In genomic region chr5:173618927-173619519, GRCh38 we compare ENCODE assay signal across 8 cellular contexts. TPM values are rescaled to one million over a fixed set of nuclear protein-coding genes. Genes with fewer than 3 reads are reported as not detected.
A peak's percentile ranks its signal among the peaks of the same experiment; 100 is the strongest.
DNase-seq lines count a peak whose midpoint lies in the region; ATAC-seq, FAIRE-seq and TF ChIP-seq lines count a peak whose summit lies in the region.

No MANE protein-coding gene starts in this region.

- no peaks in the 10 kb centered on the region for H3K36me3 ChIP-seq in esophagus squamous epithelium

- no peak for ATAC-seq in GM19023 (IDR thresholded peaks at IDR 0.05; ENCODE audit: unreplicated experiment)
- no peak for ATAC-seq in stimulated activated effector memory CD8-positive, alpha-beta T cell treated with anti-CD3 and anti-CD28 coated beads, Interleukin-12 subunit alpha, Interleukin-12 subunit beta, amount 100 ng/mL, for 72 hours

- intact Hi-C loops in esophagus squamous epithelium (cut with DNase I) = loop anchor here (2.0 to 5.0 kb wide), 2 partner anchors 352 to 693 kb away; no protein-coding TSS in a partner anchor

- H3K9me3 Mint-ChIP-seq in osteocyte (ENCODE audit: unreplicated experiment) = no peaks in the 10 kb centered on the region
- H3K9me3 Mint-ChIP-seq in stimulated activated effector memory CD8-positive, alpha-beta T cell treated with anti-CD3 and anti-CD28 coated beads, Interleukin-12 subunit alpha, Interleukin-12 subunit beta, amount 100 ng/mL, for 72 hours = no peaks in the 10 kb centered on the region

- FAIRE-seq in GM19239 (lab: Jason Lieb, UNC) = peak; percentile 84

- no peak overlapping the region for H3K4me3 Mint-ChIP-seq in osteocyte (ENCODE audit: unreplicated experiment)
- H3K4me3 Mint-ChIP-seq in stimulated activated effector memory CD8-positive, alpha-beta T cell treated with anti-CD3 and anti-CD28 coated beads, Interleukin-12 subunit alpha, Interleukin-12 subunit beta, amount 100 ng/mL, for 72 hours = no peak overlapping the region

- no peak overlapping the region for H3K4me3 ChIP-seq in esophagus squamous epithelium

- H3K4me1 Mint-ChIP-seq in osteocyte (ENCODE audit: unreplicated experiment) = peaks cover 27% of the 10 kb centered on the region
- peaks cover 18% of the 10 kb centered on the region for H3K4me1 Mint-ChIP-seq in stimulated activated effector memory CD8-positive, alpha-beta T cell treated with anti-CD3 and anti-CD28 coated beads, Interleukin-12 subunit alpha, Interleukin-12 subunit beta, amount 100 ng/mL, for 72 hours

- H3K27ac ChIP-seq in C4-2B = no peak overlapping the region
- H3K27ac ChIP-seq in esophagus squamous epithelium = no peak overlapping the region

- DNase-seq in GM19239 (ENCODE audit: insufficient read length, low spot score) (peak; percentile 40), NCI-H345 (lab: John Stamatoyannopoulos, UW) (peak; percentile 69), esophagus squamous epithelium (lab: John Stamatoyannopoulos, UW) (no peak), osteocyte (ENCODE audit: extremely low spot score, unreplicated experiment) (no peak)
- peak; percentile 18 to 35 for DNase-seq in activated CD4-positive, alpha-beta T cell treated with anti-CD3 and anti-CD28 coated beads, Interleukin-2, amount 50 U/mL, for 48 hours
- DNase-seq in stimulated activated effector memory CD8-positive, alpha-beta T cell treated with anti-CD3 and anti-CD28 coated beads, Interleukin-12 subunit alpha, Interleukin-12 subunit beta, amount 100 ng/mL, for 72 hours (ENCODE audit: low spot score in 2 of 2) = no peak

- no peak for TF ChIP-seq POLR2A in esophagus squamous epithelium (IDR thresholded peaks at IDR 0.05)

- H3K36me3 Mint-ChIP-seq in osteocyte (ENCODE audit: unreplicated experiment) = no peaks in the 10 kb centered on the region
- peaks cover 2% of the 10 kb centered on the region for H3K36me3 Mint-ChIP-seq in stimulated activated effector memory CD8-positive, alpha-beta T cell treated with anti-CD3 and anti-CD28 coated beads, Interleukin-12 subunit alpha, Interleukin-12 subunit beta, amount 100 ng/mL, for 72 hours

- TF ChIP-seq CTCF in C4-2B (conservative IDR thresholded peaks at IDR 0.05) (peak; percentile 81), esophagus squamous epithelium (IDR thresholded peaks at IDR 0.05) (peak in 5 of 6 experiments; percentile 65 to 86 (median 74)), osteocyte (IDR thresholded peaks at IDR 0.05) (peak; percentile 84)

- H3K27me3 Mint-ChIP-seq in osteocyte (ENCODE audit: unreplicated experiment) = no peaks in the 10 kb centered on the region

- H3K27ac Mint-ChIP-seq in osteocyte (ENCODE audit: unreplicated experiment) = no peak overlapping the region
- H3K27ac Mint-ChIP-seq in stimulated activated effector memory CD8-positive, alpha-beta T cell treated with anti-CD3 and anti-CD28 coated beads, Interleukin-12 subunit alpha, Interleukin-12 subunit beta, amount 100 ng/mL, for 72 hours = no peak overlapping the region

- H3K27me3 ChIP-seq in esophagus squamous epithelium = no peaks in the 10 kb centered on the region

- no peaks in the 10 kb centered on the region for H3K9me3 ChIP-seq in esophagus squamous epithelium

- 9 to 14% methylated on average over 7 of the region's 7 CpGs for WGBS in esophagus squamous epithelium, 2 donors

- H3K4me1 ChIP-seq in esophagus squamous epithelium = peaks cover 11 to 28% (median 15%) of the 10 kb centered on the region in 3 donors

RNA-seq across cellular contexts. Expression of gene BOD1, which starts 2.6 kb away (rescaled TPM):
- total RNA-seq in esophagus squamous epithelium (10 to 100 TPM; 13.8 to 43.1 (median 20.2) TPM), osteocyte (64.6 and 70.7 TPM in 2 replicates)

Comparison
In these comparisons a context has a peak if more than half of its experiments do, and no peak if none do; other contexts are left out.
1. DNase-seq: peak in GM19239 (single experiment), NCI-H345 (single experiment) and activated CD4-positive, alpha-beta T cell treated with anti-CD3 and anti-CD28 coated beads, Interleukin-2, amount 50 U/mL, for 48 hours (2 of 2); none in esophagus squamous epithelium (single experiment), osteocyte (single experiment) and stimulated activated effector memory CD8-positive, alpha-beta T cell treated with anti-CD3 and anti-CD28 coated beads, Interleukin-12 subunit alpha, Interleukin-12 subunit beta, amount 100 ng/mL, for 72 hours (0 of 2).
2. Peak in every context shown above with its lines, with median percentiles within 50 percentile points of each other: CTCF ChIP-seq.